ENCODE assay signal across 9 cellular contexts in genomic region chr4:1318488-1319213, GRCh38. TPM values are rescaled to one million over a fixed set of nuclear protein-coding genes. Genes with fewer than 3 reads are reported as not detected.
A peak's percentile ranks its signal among the peaks of the same experiment; 100 is the strongest.
DNase-seq lines count a peak whose midpoint lies in the region; ATAC-seq and TF ChIP-seq lines count a peak whose summit lies in the region.
"Had no signal": no experiment of that assay in that cellular context is flagged by ENCODE, and none has a peak within 500 bp of the region (broad histone marks: within the 10 kb centered on the region; RNA-seq: fewer than 3 reads in every experiment).

No MANE protein-coding gene starts in this region.

- no CpG with 5 or more reads among the region's 18 CpGs for WGBS in trophoblast cell (ENCODE audit: extremely low coverage, insufficient coverage, insufficient read length)

- H3K4me3 Mint-ChIP-seq in activated CD4-positive, alpha-beta T cell treated with anti-CD3 and anti-CD28 coated beads for 36 hours, result no peak overlapping the region
- H3K4me3 Mint-ChIP-seq in endothelial cell (ENCODE audit: unreplicated experiment), result peak overlapping the region; percentile 85

- peaks cover 17% of the 10 kb centered on the region for H3K4me1 Mint-ChIP-seq in activated CD4-positive, alpha-beta T cell treated with anti-CD3 and anti-CD28 coated beads for 36 hours
- H3K4me1 Mint-ChIP-seq in endothelial cell (ENCODE audit: unreplicated experiment), result peaks cover 18% of the 10 kb centered on the region

- DNase-seq in activated CD4-positive, alpha-beta T cell treated with anti-CD3 and anti-CD28 coated beads for 36 hours, result peak; percentile 51
- DNase-seq in activated CD4-positive, alpha-beta T cell treated with anti-CD3 and anti-CD28 coated beads for 1 hour, result no peak
- DNase-seq in endothelial cell (ENCODE audit: low spot score), result peak; percentile 22
- no peak for DNase-seq in trophoblast cell
- DNase-seq in RPMI8226, result no peak
- DNase-seq: NCI-H526 treated with DMSO at 0.1 percent for 48 hours had no signal

- H3K27ac ChIP-seq in OCI-LY3 (ENCODE audit: low read length), result no peak overlapping the region
- no peak overlapping the region for H3K27ac ChIP-seq in trophoblast cell (ENCODE audit: low read depth, low read length)

- no peaks in the 10 kb centered on the region for H3K79me2 ChIP-seq in OCI-LY3 (ENCODE audit: low read length)
- no peaks in the 10 kb centered on the region for H3K79me2 ChIP-seq in trophoblast cell (ENCODE audit: control insufficient read depth, insufficient read depth, low read length, poor library complexity)

- H2BK5ac ChIP-seq in trophoblast cell (ENCODE audit: low read depth, low read length, poor library complexity), result no peak overlapping the region

- H4K20me1 ChIP-seq in OCI-LY3 (ENCODE audit: insufficient read depth, low read length), result no peaks in the 10 kb centered on the region

- H3K9me3 ChIP-seq in OCI-LY3 (ENCODE audit: insufficient read depth, low read length) (no peaks in the 10 kb centered on the region), trophoblast cell (ENCODE audit: insufficient read depth, low read depth, low read length) (peaks cover under 1% of the 10 kb centered on the region)

- no peaks in the 10 kb centered on the region for H3K79me1 ChIP-seq in trophoblast cell (ENCODE audit: low read length)

- H3K18ac ChIP-seq in trophoblast cell (ENCODE audit: low read length), result peak overlapping the region; percentile 25

- peaks cover 39% of the 10 kb centered on the region for H3K36me3 Mint-ChIP-seq in activated CD4-positive, alpha-beta T cell treated with anti-CD3 and anti-CD28 coated beads for 36 hours (ENCODE audit: low read depth)
- H3K36me3 Mint-ChIP-seq in endothelial cell (ENCODE audit: low read depth, unreplicated experiment), result peaks cover 38% of the 10 kb centered on the region

- no peaks in the 10 kb centered on the region for H3K27me3 Mint-ChIP-seq in activated CD4-positive, alpha-beta T cell treated with anti-CD3 and anti-CD28 coated beads for 36 hours
- H3K27me3 Mint-ChIP-seq in endothelial cell (ENCODE audit: unreplicated experiment), result peaks cover 5% of the 10 kb centered on the region

- H3K27me3 ChIP-seq in OCI-LY3 (ENCODE audit: low read depth, low read length) (no peaks in the 10 kb centered on the region), trophoblast cell (ENCODE audit: insufficient read depth, low read length) (no peaks in the 10 kb centered on the region)

- H2AFZ ChIP-seq in OCI-LY3 (ENCODE audit: low read depth, low read length), result no peak overlapping the region
- no peak overlapping the region for H2AFZ ChIP-seq in trophoblast cell (ENCODE audit: insufficient read depth, low read length, poor library complexity)

- peaks cover 43% of the 10 kb centered on the region for H3K36me3 ChIP-seq in OCI-LY3 (replicated peaks; ENCODE audit: low read depth, low read length)
- peaks cover 63 to 65% of the 10 kb centered on the region in 2 experiments for H3K36me3 ChIP-seq in trophoblast cell (ENCODE audit: control insufficient read depth in 1 of 2, insufficient read depth in 2 of 2, low read length in 2 of 2)

- no peak overlapping the region for H2AK5ac ChIP-seq in trophoblast cell (ENCODE audit: low read length)

- H3K4me1 ChIP-seq in OCI-LY3 (ENCODE audit: low read length) (no peaks in the 10 kb centered on the region), trophoblast cell (ENCODE audit: control insufficient read depth in 1 of 2, insufficient read depth in 2 of 2, low read length in 2 of 2) (peaks cover 0 to 1% of the 10 kb centered on the region in 2 experiments)

- H2BK12ac ChIP-seq in trophoblast cell (ENCODE audit: low read length), result no peak overlapping the region

- CTCF ChIA-PET in activated CD4-positive, alpha-beta T cell treated with anti-CD3 and anti-CD28 coated beads for 36 hours (lab: Charles Lee), result interaction anchor here (0.6 to 1.4 kb wide), 6 partner anchors 8 to 68 kb away, joined by 3 to 4 read pairs (median 3); no protein-coding TSS in a partner anchor

- H3K4ac ChIP-seq in trophoblast cell (ENCODE audit: low read depth, low read length), result no peak overlapping the region

- H3K27ac Mint-ChIP-seq in activated CD4-positive, alpha-beta T cell treated with anti-CD3 and anti-CD28 coated beads for 36 hours, result no peak overlapping the region
- peak overlapping the region; percentile 87 for H3K27ac Mint-ChIP-seq in endothelial cell (ENCODE audit: unreplicated experiment)

- H3K14ac ChIP-seq in trophoblast cell (ENCODE audit: low read length), result no peak overlapping the region

- H3K4me3 ChIP-seq in OCI-LY3 (ENCODE audit: low read length) (no peak overlapping the region), trophoblast cell (ENCODE audit: low read depth, low read length) (no peak overlapping the region)

- intact Hi-C loops in activated CD4-positive, alpha-beta T cell treated with anti-CD3 and anti-CD28 coated beads for 36 hours (cut with DNase I, micrococcal nuclease), result loop anchor here in 1 of 2 experiments (2.0 kb wide), 1 partner anchor 34 kb away; no protein-coding TSS in a partner anchor

- POLR2A ChIA-PET in activated CD4-positive, alpha-beta T cell treated with anti-CD3 and anti-CD28 coated beads for 36 hours (lab: Charles Lee), result no interaction called here

- no peak overlapping the region for H4K12ac ChIP-seq in trophoblast cell (ENCODE audit: low read depth, low read length)

- H3K4me2 ChIP-seq in OCI-LY3 (ENCODE audit: low read length) (no peak overlapping the region), trophoblast cell (ENCODE audit: low read length) (no peak overlapping the region)

- no peak for ATAC-seq in activated CD4-positive, alpha-beta T cell treated with anti-CD3 and anti-CD28 coated beads for 36 hours
- no peak for ATAC-seq in HG02610 (IDR thresholded peaks at IDR 0.05; ENCODE audit: unreplicated experiment)
- ATAC-seq in GM21786 (IDR thresholded peaks at IDR 0.05; ENCODE audit: unreplicated experiment), result no peak

- H3K9ac ChIP-seq in OCI-LY3 (ENCODE audit: low read length) (no peak overlapping the region), trophoblast cell (ENCODE audit: low read length) (no peak overlapping the region)

- no peak overlapping the region for H3K23ac ChIP-seq in trophoblast cell (ENCODE audit: low read length)

- no peak overlapping the region for H2BK120ac ChIP-seq in trophoblast cell (ENCODE audit: insufficient read depth, low read length, poor library complexity)

- no peaks in the 10 kb centered on the region for H3K9me3 Mint-ChIP-seq in activated CD4-positive, alpha-beta T cell treated with anti-CD3 and anti-CD28 coated beads for 36 hours (ENCODE audit: low read depth)
- no peaks in the 10 kb centered on the region for H3K9me3 Mint-ChIP-seq in endothelial cell (ENCODE audit: unreplicated experiment)

- no peak overlapping the region for H4K8ac ChIP-seq in trophoblast cell (ENCODE audit: low read depth, low read length)

- H4K91ac ChIP-seq in trophoblast cell (ENCODE audit: low read depth, low read length), result no peak overlapping the region

- peak; percentile 54 for TF ChIP-seq CTCF in OCI-LY3 (IDR thresholded peaks at IDR 0.05; ENCODE audit: low read depth, low read length)
- TF ChIP-seq CTCF in endothelial cell (IDR thresholded peaks at IDR 0.05; ENCODE audit: unreplicated experiment), result peak; percentile 47

RNA-seq across cellular contexts. Expression of gene UVSSA, which starts 28.4 kb away (rescaled TPM):
- 10 to 100 TPM; 14.8 to 18.1 TPM for total RNA-seq in activated CD4-positive, alpha-beta T cell treated with anti-CD3 and anti-CD28 coated beads for 36 hours
- total RNA-seq in endothelial cell (ENCODE audit: unreplicated experiment), result 22.1 TPM
- 8.1 and 8.5 TPM in 2 replicates for polyA plus RNA-seq in trophoblast cell (2013)

RNA-seq across cellular contexts. Expression of gene MAEA, which starts 29.0 kb away (rescaled TPM):
- total RNA-seq in activated CD4-positive, alpha-beta T cell treated with anti-CD3 and anti-CD28 coated beads for 36 hours, result 10 to 100 TPM; 38.9 to 40.4 TPM
- total RNA-seq in endothelial cell (ENCODE audit: unreplicated experiment), result 68.2 TPM
- polyA plus RNA-seq in trophoblast cell (2013), result 58.8 and 59.3 TPM in 2 replicates

Comparison
In these comparisons a context has a peak if more than half of its experiments do, and no peak if none do; other contexts are left out.
1. DNase-seq: peak in activated CD4-positive, alpha-beta T cell treated with anti-CD3 and anti-CD28 coated beads for 36 hours (single experiment) and endothelial cell (single experiment); none in activated CD4-positive, alpha-beta T cell treated with anti-CD3 and anti-CD28 coated beads for 1 hour (single experiment), trophoblast cell (0 of 2) and RPMI8226 (single experiment).